21 cellular contexts compared by ENCODE assay signal in the genomic region with DNA sequence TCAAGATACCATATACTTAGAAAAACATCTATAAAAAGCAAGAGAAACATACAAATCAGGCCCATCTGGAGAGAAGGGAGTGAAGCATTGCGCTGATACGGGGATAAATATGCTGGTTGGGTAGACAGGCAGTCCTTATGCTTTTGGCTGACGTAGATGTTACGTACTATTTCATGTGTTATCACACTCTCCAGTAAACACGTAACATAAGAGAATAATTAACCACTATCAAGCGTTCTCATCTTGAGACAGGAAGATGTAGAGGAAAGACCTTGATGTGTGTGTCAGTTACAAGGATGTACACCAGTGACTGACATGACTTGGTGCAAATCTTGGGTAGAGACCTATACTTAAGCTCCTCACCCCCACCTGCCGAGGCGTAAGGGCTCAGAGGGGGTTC.
DNase-seq lines count a peak whose midpoint lies in the region; ATAC-seq and TF ChIP-seq lines count a peak whose summit lies in the region.
"Had no signal": no experiment of that assay in that cellular context is flagged by ENCODE, and none has a peak within 500 bp of the region (broad histone marks: within the 10 kb centered on the region; RNA-seq: fewer than 3 reads in every experiment).

No MANE protein-coding gene starts in this region.

- no peak for TF ChIP-seq EP300 in SK-N-SH (IDR thresholded peaks at IDR 0.05; ENCODE audit: borderline replicate concordance in 1 of 2, low read depth in 1 of 2, low read length in 1 of 2)

- H2AFZ ChIP-seq in SK-N-SH (ENCODE audit: low read depth): no peak overlapping the region

- no peak overlapping the region for H3K9ac ChIP-seq in SK-N-SH

- H3K4me1 ChIP-seq in SK-N-SH (ENCODE audit: control insufficient read depth in 1 of 2, insufficient read depth in 2 of 2, low read depth in 1 of 2, low read length in 1 of 2): peaks cover 0 to 5% of the 10 kb centered on the region in 2 experiments; a peak in 1 of 4 replicates
- H3K4me1 ChIP-seq in naive thymus-derived CD4-positive, alpha-beta T cell (ENCODE audit: control insufficient read depth in 2 of 2, insufficient read depth in 2 of 2, low read length in 2 of 2): no peaks in the 10 kb centered on the region
- H3K4me1 ChIP-seq: Peyer's patch, SJSA1 had no signal

- peaks cover 0 to 9% (median 4%) of the 10 kb centered on the region in 7 donors for H3K4me1 Mint-ChIP-seq in naive thymus-derived CD4-positive, alpha-beta T cell
- H3K4me1 Mint-ChIP-seq in activated naive CD4-positive, alpha-beta T cell treated with anti-CD3 and anti-CD28 coated beads for 36 hours (ENCODE audit: low read depth): no peaks in the 10 kb centered on the region

- no peak overlapping the region for H3K4me3 Mint-ChIP-seq in naive thymus-derived CD4-positive, alpha-beta T cell
- no peak overlapping the region for H3K4me3 Mint-ChIP-seq in activated naive CD4-positive, alpha-beta T cell treated with anti-CD3 and anti-CD28 coated beads for 36 hours
- H3K4me3 Mint-ChIP-seq: HFFc6 had no signal

- TF ChIP-seq CTCF in SK-N-SH (IDR thresholded peaks at IDR 0.05) (no peak), GM13977 (IDR thresholded peaks at IDR 0.05; ENCODE audit: extremely low read depth, insufficient read depth, missing control alignments) (no peak), VCaP (conservative IDR thresholded peaks at IDR 0.05) (no peak)

- intact Hi-C loops in naive thymus-derived CD4-positive, alpha-beta T cell (cut with micrococcal nuclease): no loop called here
- intact Hi-C loops in left cardiac atrium (cut with DNase I): no loop called here
- intact Hi-C loops in activated naive CD4-positive, alpha-beta T cell treated with anti-CD3 and anti-CD28 coated beads for 36 hours (cut with micrococcal nuclease): no loop called here

- no peaks in the 10 kb centered on the region for H3K9me3 ChIP-seq in SK-N-SH
- H3K9me3 ChIP-seq in naive thymus-derived CD4-positive, alpha-beta T cell (ENCODE audit: control insufficient read depth in 2 of 3, low read length in 3 of 3): no peaks in the 10 kb centered on the region
- H3K9me3 ChIP-seq: Peyer's patch, SJSA1 had no signal

- TF ChIP-seq RAD21 in SK-N-SH (IDR thresholded peaks at IDR 0.05; ENCODE audit: low read length): no peak

- no peaks in the 10 kb centered on the region for H3K27me3 ChIP-seq in SK-N-SH (ENCODE audit: insufficient read depth)
- peaks cover 0 to 3% of the 10 kb centered on the region in 2 donors for H3K27me3 ChIP-seq in naive thymus-derived CD4-positive, alpha-beta T cell (ENCODE audit: control insufficient read depth in 2 of 2, insufficient read depth in 2 of 2, low read length in 2 of 2)
- H3K27me3 ChIP-seq: Peyer's patch had no signal

- H3K27ac Mint-ChIP-seq in naive thymus-derived CD4-positive, alpha-beta T cell: no peak overlapping the region
- H3K27ac Mint-ChIP-seq in activated naive CD4-positive, alpha-beta T cell treated with anti-CD3 and anti-CD28 coated beads for 36 hours: no peak overlapping the region
- H3K27ac Mint-ChIP-seq: HFFc6 had no signal

- CTCF ChIA-PET in SK-N-SH (lab: Yijun Ruan, JAX): no interaction called here
- CTCF ChIA-PET in naive thymus-derived CD4-positive, alpha-beta T cell (lab: Charles Lee): no interaction called here
- CTCF ChIA-PET in HEK293T (lab: Yijun Ruan, JAX): no interaction called here
- CTCF ChIA-PET in activated naive CD4-positive, alpha-beta T cell treated with anti-CD3 and anti-CD28 coated beads for 36 hours (lab: Charles Lee): no interaction called here

- H3K27ac ChIP-seq in SK-N-SH (ENCODE audit: low read depth in 2 of 2, low read length in 1 of 2) (no peak overlapping the region), VCaP (peak overlapping the region; percentile 33; the same call in 1 of the 2 replicates)
- H3K27ac ChIP-seq in naive thymus-derived CD4-positive, alpha-beta T cell (ENCODE audit: low read depth, low read length): no peak overlapping the region
- H3K27ac ChIP-seq: 22Rv1, Peyer's patch, SJSA1 had no signal

- H3K36me3 Mint-ChIP-seq in naive thymus-derived CD4-positive, alpha-beta T cell: peaks cover 0 to 4% (median 0%) of the 10 kb centered on the region in 5 donors
- no peaks in the 10 kb centered on the region for H3K36me3 Mint-ChIP-seq in activated naive CD4-positive, alpha-beta T cell treated with anti-CD3 and anti-CD28 coated beads for 36 hours (ENCODE audit: low read depth)

- H3K9me2 ChIP-seq in SK-N-SH: no peaks in the 10 kb centered on the region

- no peak overlapping the region for H3K4me2 ChIP-seq in SK-N-SH

- H3K27me3 Mint-ChIP-seq in naive thymus-derived CD4-positive, alpha-beta T cell: peaks cover 11 to 53% (median 41%) of the 10 kb centered on the region in 5 donors
- H3K27me3 Mint-ChIP-seq in activated naive CD4-positive, alpha-beta T cell treated with anti-CD3 and anti-CD28 coated beads for 36 hours (ENCODE audit: low read depth): peaks cover 29% of the 10 kb centered on the region

- no peak overlapping the region for H3K4me3 ChIP-seq in SK-N-SH (ENCODE audit: low read depth in 2 of 2, low read length in 1 of 2)
- no peak overlapping the region for H3K4me3 ChIP-seq in naive thymus-derived CD4-positive, alpha-beta T cell (ENCODE audit: low read length)
- H3K4me3 ChIP-seq: Peyer's patch, SJSA1 had no signal

- WGBS in SK-N-SH (ENCODE audit: low lambda C conversion rate): 73% methylated on average over 6 of the region's 8 CpGs

- ATAC-seq in SK-N-SH treated with all-trans-retinoic acid at 6 μM for 48 hours (no peak), left cardiac atrium (no peak)
- ATAC-seq in naive thymus-derived CD4-positive, alpha-beta T cell: peak; percentile 71

- no peaks in the 10 kb centered on the region for H3K36me3 ChIP-seq in SK-N-SH (replicated peaks in 1 of 2; ENCODE audit: control insufficient read depth in 1 of 2, insufficient read depth in 2 of 2, low read length in 1 of 2)
- no peaks in the 10 kb centered on the region for H3K36me3 ChIP-seq in naive thymus-derived CD4-positive, alpha-beta T cell (ENCODE audit: control insufficient read depth in 2 of 3, insufficient read depth in 3 of 3, low read length in 3 of 3)
- H3K36me3 ChIP-seq: Peyer's patch, SJSA1 had no signal

- DNase-seq in SK-N-SH: peak; percentile 30
- peak; percentile 7 for DNase-seq in GM13977 (ENCODE audit: low spot score)
- peak in 6 of 9 donors; percentile 20 to 53 (median 40) for DNase-seq in naive thymus-derived CD4-positive, alpha-beta T cell
- DNase-seq in left cardiac atrium: no peak
- no peak for DNase-seq in HEK293T (ENCODE audit: extremely low spot score)
- no peak for DNase-seq in activated naive CD4-positive, alpha-beta T cell treated with anti-CD3 and anti-CD28 coated beads for 36 hours
- DNase-seq: DMS53; HFFc6; IMR-90; Kasumi-1; MM.1S; NCI-H1092 treated with DMSO at 0.1 percent for 48 hours; NCI-H146; NCI-H2029 treated with DMSO at 0.1 percent for 48 hours; NCI-H2171; NK-92 treated with Interleukin-12 subunit alpha and Interleukin-12 subunit beta, amount 100 ng/mL, for 24 hours; Peyer's patch had no signal

- POLR2A ChIA-PET in SK-N-SH (lab: Yijun Ruan, JAX): no interaction called here
- POLR2A ChIA-PET in naive thymus-derived CD4-positive, alpha-beta T cell (lab: Charles Lee): no interaction called here
- POLR2A ChIA-PET in HEK293T (lab: Yijun Ruan, JAX): interaction anchor here (0.7 kb wide), 1 partner anchor 491 kb away, joined by 4 read pairs; no protein-coding TSS in a partner anchor

- H4K20me1 ChIP-seq in SK-N-SH (ENCODE audit: insufficient read depth): no peaks in the 10 kb centered on the region

- H3K79me2 ChIP-seq in SK-N-SH (ENCODE audit: insufficient read depth): no peaks in the 10 kb centered on the region

- no peaks in the 10 kb centered on the region for H3F3A ChIP-seq in SK-N-SH (replicated peaks; ENCODE audit: insufficient read depth)

- H3K9me3 Mint-ChIP-seq in naive thymus-derived CD4-positive, alpha-beta T cell: no peaks in the 10 kb centered on the region
- H3K9me3 Mint-ChIP-seq in activated naive CD4-positive, alpha-beta T cell treated with anti-CD3 and anti-CD28 coated beads for 36 hours: no peaks in the 10 kb centered on the region
- H3K9me3 Mint-ChIP-seq: HFFc6 had no signal

- in situ Hi-C loops in GM13977 (cut with MboI; ENCODE audit: low pct_unique_long_range_greater_than_20kb, low sequenced_read_pairs, unreplicated experiment): no loop called here

TF ChIP-seq in SK-N-SH, 30 proteins besides CTCF, POLR2A, EP300 and RAD21:
- no peak for TF ChIP-seq FOXM1 (IDR thresholded peaks at IDR 0.05; ENCODE audit: low read depth)
- no peak for TF ChIP-seq MEF2A (IDR thresholded peaks at IDR 0.05; ENCODE audit: borderline replicate concordance, low read depth)
- peak; percentile 26; the same call in 1 of the 2 replicates for TF ChIP-seq GATA2 (CRISPR knock-in tag; IDR thresholded peaks at IDR 0.05)

TF ChIP-seq in SK-N-SH treated with all-trans-retinoic acid at 6 μM for 48 hours, 23 proteins besides CTCF, POLR2A, EP300 and RAD21 (continues in another document):
- no peak for TF ChIP-seq PATZ1 (CRISPR knock-in tag; IDR thresholded peaks at IDR 0.05; ENCODE audit: borderline replicate concordance)

TF ChIP-seq in HEK293T, 16 proteins besides CTCF, POLR2A, EP300 and RAD21:
- TF ChIP-seq, protein P1, sequence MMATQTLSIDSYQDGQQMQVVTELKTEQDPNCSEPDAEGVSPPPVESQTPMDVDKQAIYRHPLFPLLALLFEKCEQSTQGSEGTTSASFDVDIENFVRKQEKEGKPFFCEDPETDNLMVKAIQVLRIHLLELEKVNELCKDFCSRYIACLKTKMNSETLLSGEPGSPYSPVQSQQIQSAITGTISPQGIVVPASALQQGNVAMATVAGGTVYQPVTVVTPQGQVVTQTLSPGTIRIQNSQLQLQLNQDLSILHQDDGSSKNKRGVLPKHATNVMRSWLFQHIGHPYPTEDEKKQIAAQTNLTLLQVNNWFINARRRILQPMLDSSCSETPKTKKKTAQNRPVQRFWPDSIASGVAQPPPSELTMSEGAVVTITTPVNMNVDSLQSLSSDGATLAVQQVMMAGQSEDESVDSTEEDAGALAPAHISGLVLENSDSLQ (IDR thresholded peaks at IDR 0.05): no peak
- TF ChIP-seq TARDBP (IDR thresholded peaks at IDR 0.05): no peak
- TF ChIP-seq CTBP1 (IDR thresholded peaks at IDR 0.05; ENCODE audit: borderline replicate concordance): no peak
- no peak for TF ChIP-seq HDGF (IDR thresholded peaks at IDR 0.05; ENCODE audit: borderline replicate concordance)
- TF ChIP-seq BHLHE40 (IDR thresholded peaks at IDR 0.05; ENCODE audit: borderline replicate concordance): no peak
- TF ChIP-seq L3MBTL2 (conservative IDR thresholded peaks at IDR 0.05): no peak
- no peak for TF ChIP-seq LEF1 (IDR thresholded peaks at IDR 0.05; ENCODE audit: borderline replicate concordance)
- TF ChIP-seq NFRKB (IDR thresholded peaks at IDR 0.05): no peak
- no peak for TF ChIP-seq FOXK2 (IDR thresholded peaks at IDR 0.05)
- TF ChIP-seq SP1 (IDR thresholded peaks at IDR 0.05): no peak
- no peak for TF ChIP-seq ARNT (IDR thresholded peaks at IDR 0.05)
- no peak for TF ChIP-seq SUZ12 (IDR thresholded peaks at IDR 0.05)
- no peak for TF ChIP-seq FOXM1 (IDR thresholded peaks at IDR 0.05; ENCODE audit: borderline replicate concordance)
- TF ChIP-seq ELF4 (IDR thresholded peaks at IDR 0.05): no peak
- no peak for TF ChIP-seq ZNF384 (IDR thresholded peaks at IDR 0.05)
- no peak for TF ChIP-seq FOXA1 (IDR thresholded peaks at IDR 0.05)

Comparison
In these comparisons a context has a peak if more than half of its experiments do, and no peak if none do; other contexts are left out.
1. DNase-seq: peak in SK-N-SH (single experiment), GM13977 (single experiment) and naive thymus-derived CD4-positive, alpha-beta T cell (6 of 9); none in left cardiac atrium (single experiment), HEK293T (single experiment) and activated naive CD4-positive, alpha-beta T cell treated with anti-CD3 and anti-CD28 coated beads for 36 hours (single experiment).